In the genomic region with DNA sequence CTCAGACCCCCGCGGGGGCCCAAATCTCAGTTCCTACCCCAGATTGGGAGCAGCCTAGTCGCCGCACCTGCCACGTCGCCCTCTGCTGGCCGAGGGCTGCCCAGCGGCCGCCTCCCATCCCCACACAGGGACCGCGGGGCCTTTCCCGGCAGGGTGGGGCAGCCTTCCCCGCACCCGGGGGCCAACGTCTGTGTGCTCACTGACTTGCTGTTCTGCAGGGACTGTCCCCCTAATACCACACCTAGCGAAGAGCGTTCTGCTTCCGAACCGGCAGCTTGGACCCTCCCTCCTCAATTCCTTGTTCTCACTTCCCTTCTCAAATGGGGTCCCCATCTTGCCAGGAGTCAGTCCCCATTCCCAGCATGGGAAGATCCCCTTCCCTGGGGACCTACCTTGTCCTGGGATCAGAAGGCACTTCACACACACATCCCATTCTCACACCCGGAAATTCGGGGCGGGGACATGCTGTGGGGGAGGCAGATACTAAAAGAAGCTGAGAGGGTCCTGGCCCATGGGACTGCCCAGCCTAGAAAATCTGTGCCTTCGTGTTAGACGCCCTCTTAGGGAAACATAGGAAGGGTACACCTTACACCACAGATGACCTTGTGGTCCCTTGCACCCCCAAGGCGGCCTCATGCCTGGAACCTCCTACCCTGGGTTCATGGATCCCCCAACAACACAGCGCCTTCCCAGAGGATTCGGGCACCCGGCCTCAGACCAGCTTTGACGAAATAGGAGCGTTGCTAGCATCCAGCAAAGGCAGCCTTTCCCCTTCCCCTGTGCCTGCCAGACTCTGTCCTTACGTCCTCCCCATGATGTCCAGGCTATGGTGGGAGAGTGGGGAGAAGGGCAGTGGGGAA, we compare ENCODE assay signal across 8 cellular contexts. TPM values are rescaled to one million over a fixed set of nuclear protein-coding genes. Genes with fewer than 3 reads are reported as not detected.
A peak's percentile ranks its signal among the peaks of the same experiment; 100 is the strongest.
DNase-seq lines count a peak whose midpoint lies in the region; ATAC-seq and TF ChIP-seq lines count a peak whose summit lies in the region.

No MANE protein-coding gene starts in this region.

- H2AFZ ChIP-seq in HCT116 (ENCODE audit: low read depth, low read length, poor library complexity, severe bottlenecking) = peak overlapping the region; percentile 63

- no peak for TF ChIP-seq RAD21 in HCT116 (IDR thresholded peaks at IDR 0.05; ENCODE audit: low read depth)
- TF ChIP-seq RAD21 in liver (IDR thresholded peaks at IDR 0.05) = peak; percentile 41 to 66

- no peak overlapping the region for H3K4me3 ChIP-seq in HCT116 (replicated peaks in 1 of 2; ENCODE audit: low read depth in 1 of 2, low read length in 2 of 2)
- H3K4me3 ChIP-seq in WERI-Rb-1 (ENCODE audit: low read depth, low read length) = no peak overlapping the region
- H3K4me3 ChIP-seq in liver (ENCODE audit: low read depth in 1 of 3, low read length in 3 of 3) = no peak overlapping the region

- H3K4me1 ChIP-seq in HCT116 (ENCODE audit: control insufficient read depth in 1 of 2, insufficient read depth in 2 of 2, low read length in 2 of 2) (peaks cover 0 to 12% of the 10 kb centered on the region in 2 experiments; a peak in 1 of 4 replicates), liver (ENCODE audit: control insufficient read depth in 4 of 4, insufficient read depth in 4 of 4, low read length in 3 of 4) (peaks cover 17 to 34% (median 26%) of the 10 kb centered on the region in 4 donors)

- ATAC-seq in HCT116 (peak; percentile 93), GM21737 (IDR thresholded peaks at IDR 0.05; ENCODE audit: unreplicated experiment) (no peak)

- WGBS in liver = 51% methylated on average over 31 of the region's 31 CpGs

- H3K4me1 Mint-ChIP-seq in MCF 10A (ENCODE audit: insufficient read depth, unreplicated experiment) = peaks cover 5% of the 10 kb centered on the region

- RAD21 ChIA-PET in HCT116 (lab: Charles Lee; ENCODE audit: low non-redundant PET in 1 of 2, low total read pairs in 2 of 2, uncharacterized antibody in 2 of 2, unreplicated experiment in 2 of 2) = interaction anchor here in 1 of 2 experiments (1.6 kb wide), 1 partner anchor 31 kb away, joined by 5 read pairs; no protein-coding TSS in a partner anchor

- TF ChIP-seq CTCF in HCT116 (IDR thresholded peaks at IDR 0.05 in 2 of 3, conservative IDR thresholded peaks at IDR 0.05 in 1 of 3; ENCODE audit: borderline replicate concordance in 1 of 3, insufficient read depth in 1 of 3, low read depth in 2 of 3, low read length in 2 of 3) (peak; percentile 45 to 96 (median 93); a peak in 5 of 6 replicates), WERI-Rb-1 (IDR thresholded peaks at IDR 0.05; ENCODE audit: low read depth, low read length) (peak; percentile 87), MCF 10A (IDR thresholded peaks at IDR 0.05; ENCODE audit: unreplicated experiment) (peak; percentile 81), liver (IDR thresholded peaks at IDR 0.05; ENCODE audit: low read depth, low read length, missing input control) (peak; percentile 56)

- H3K27me3 Mint-ChIP-seq in MCF 10A (ENCODE audit: insufficient read depth, unreplicated experiment) = no peaks in the 10 kb centered on the region

- H3K27ac ChIP-seq in HCT116 (ENCODE audit: low read depth, low read length) (no peak overlapping the region), WERI-Rb-1 (no peak overlapping the region), liver (ENCODE audit: low read depth in 1 of 2, low read length in 2 of 2) (peak overlapping the region; percentile 72 to 81)

- intact Hi-C loops in HCT116 (cut with micrococcal nuclease) = no loop called here
- intact Hi-C loops in MCF 10A (cut with micrococcal nuclease) = loop anchor here (1.0 kb wide), 1 partner anchor 31 kb away; no protein-coding TSS in a partner anchor

- DNase-seq in HCT116 (ENCODE audit: low read depth, low spot score) (no peak), WERI-Rb-1 (peak; percentile 51), MCF 10A (ENCODE audit: unreplicated experiment) (peak; percentile 44), cerebellar cortex (ENCODE audit: low spot score) (no peak), NCI-H2081 treated with DMSO at 0.1 percent for 48 hours (lab: John Stamatoyannopoulos, UW) (no peak)
- peak; percentile 15 to 48 (median 19) for DNase-seq in stimulated activated CD4-positive, alpha-beta T cell treated with anti-CD3 and anti-CD28 coated beads, TNF-alpha, amount 100 ng/mL, for 48 hours (ENCODE audit: low read depth in 3 of 3)

- no peaks in the 10 kb centered on the region for H4K20me1 ChIP-seq in HCT116 (ENCODE audit: insufficient read depth)

- TF ChIP-seq POLR2A in HCT116 (IDR thresholded peaks at IDR 0.05; ENCODE audit: borderline replicate concordance, extremely low read depth, insufficient read depth, insufficient read length) = no peak

- no peak overlapping the region for H3K27ac Mint-ChIP-seq in MCF 10A (ENCODE audit: low read depth, unreplicated experiment)

- no peak overlapping the region for H3K4me3 Mint-ChIP-seq in MCF 10A (ENCODE audit: unreplicated experiment)

- no peaks in the 10 kb centered on the region for H3K79me2 ChIP-seq in HCT116 (ENCODE audit: insufficient read depth, low read length)

- POLR2A ChIA-PET in HCT116 (lab: Charles Lee) = no interaction called here
- POLR2A ChIA-PET in MCF 10A (lab: Yijun Ruan, JAX) = no interaction called here

- no peak overlapping the region for H3K9ac ChIP-seq in HCT116 (ENCODE audit: low read length)
- no peak overlapping the region for H3K9ac ChIP-seq in liver (ENCODE audit: low read depth in 1 of 2, low read length in 2 of 2)

- no peaks in the 10 kb centered on the region for H3K36me3 Mint-ChIP-seq in MCF 10A (ENCODE audit: insufficient read depth, unreplicated experiment)

- peak overlapping the region; percentile 52 for H3K4me2 ChIP-seq in HCT116 (ENCODE audit: low read length)

- H3K9me2 ChIP-seq in HCT116 (ENCODE audit: insufficient read depth) = no peaks in the 10 kb centered on the region

- BruUV-seq in HCT116 (replicated peaks; lab: Mats Ljungman, UMichigan) (no TSS peak), MCF 10A (replicated peaks; lab: Mats Ljungman, UMichigan) (no TSS peak)

- CTCF ChIA-PET in HCT116 (lab: Charles Lee) = interaction anchor here (1.0 to 2.9 kb wide), 6 partner anchors 9 to 30 kb away, joined by 3 to 9 read pairs (median 4); no protein-coding TSS in a partner anchor
- CTCF ChIA-PET in MCF 10A (lab: Yijun Ruan, JAX) = interaction anchor here (0.6 to 3.3 kb wide), 27 partner anchors 12 to 1815 kb away, joined by 3 to 32 read pairs (median 4); partner anchors contain the start of gene ANKRD33

- H3K27me3 ChIP-seq in HCT116 (ENCODE audit: insufficient read depth, low read length) (no peaks in the 10 kb centered on the region), WERI-Rb-1 (ENCODE audit: insufficient read depth, low read depth, severe bottlenecking) (no peaks in the 10 kb centered on the region), liver (ENCODE audit: control insufficient read depth in 4 of 4, insufficient read depth in 4 of 4, low read length in 3 of 4) (no peaks in the 10 kb centered on the region)

- H3K9me3 ChIP-seq in HCT116 (ENCODE audit: control insufficient read depth in 1 of 2, insufficient read depth in 1 of 2, low read depth in 1 of 2, low read length in 2 of 2) (no peaks in the 10 kb centered on the region), WERI-Rb-1 (ENCODE audit: severe bottlenecking) (no peaks in the 10 kb centered on the region), liver (ENCODE audit: control insufficient read depth in 4 of 4, low read length in 3 of 4) (no peaks in the 10 kb centered on the region)

- H3K9me3 Mint-ChIP-seq in MCF 10A (ENCODE audit: unreplicated experiment) = no peaks in the 10 kb centered on the region

- H3K36me3 ChIP-seq in HCT116 (ENCODE audit: control insufficient read depth in 1 of 2, insufficient read depth in 2 of 2, low read length in 2 of 2) = no peaks in the 10 kb centered on the region
- no peaks in the 10 kb centered on the region for H3K36me3 ChIP-seq in WERI-Rb-1
- H3K36me3 ChIP-seq in liver (ENCODE audit: control insufficient read depth in 4 of 4, insufficient read depth in 3 of 4, low read depth in 1 of 4, low read length in 3 of 4) = no peaks in the 10 kb centered on the region

TF ChIP-seq in HCT116, 20 proteins besides CTCF, POLR2A, EP300 and RAD21:
- TF ChIP-seq YY1 (IDR thresholded peaks at IDR 0.05; ENCODE audit: extremely low read depth, insufficient replicate concordance, low read depth, low read length) = peak; percentile 20
- no peak for TF ChIP-seq JUND (IDR thresholded peaks at IDR 0.05)
TF ChIP-seq in HCT116: peak in this region for 1.

TF ChIP-seq in liver, 16 proteins besides CTCF, POLR2A, EP300 and RAD21 (continues in another document):
- TF ChIP-seq, protein P1, sequence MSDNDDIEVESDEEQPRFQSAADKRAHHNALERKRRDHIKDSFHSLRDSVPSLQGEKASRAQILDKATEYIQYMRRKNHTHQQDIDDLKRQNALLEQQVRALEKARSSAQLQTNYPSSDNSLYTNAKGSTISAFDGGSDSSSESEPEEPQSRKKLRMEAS (IDR thresholded peaks at IDR 0.05) = no peak
- TF ChIP-seq ZBTB33 (IDR thresholded peaks at IDR 0.05) = no peak
- no peak for TF ChIP-seq HNF4G (IDR thresholded peaks at IDR 0.05)
- TF ChIP-seq SP1 (IDR thresholded peaks at IDR 0.05) = no peak
- no peak for TF ChIP-seq FOXA1 (IDR thresholded peaks at IDR 0.05)
- TF ChIP-seq EGR1 (IDR thresholded peaks at IDR 0.05; ENCODE audit: low read depth in 2 of 2) = no peak
- TF ChIP-seq FOXA2 (IDR thresholded peaks at IDR 0.05) = no peak

RNA-seq across cellular contexts. Expression of gene ACVRL1, which starts 16.4 kb away (rescaled TPM):
- total RNA-seq in HCT116 (2021; ENCODE audit: unreplicated experiment) (2.5 TPM), MCF 10A (2022) (not detected in 2 replicates), liver (1 to 10 TPM; 7.5 to 7.9 TPM)
- polyA plus RNA-seq in HCT116 (2012) = 1.6 and 1.8 TPM in 2 replicates
- polyA plus RNA-seq in liver = 1 to 10 TPM; 3.1 to 4.7 TPM

RNA-seq across cellular contexts. Expression of gene ACVR1B, which starts 27.8 kb away (rescaled TPM):
- total RNA-seq in HCT116 (2021; ENCODE audit: unreplicated experiment) (22.7 TPM), MCF 10A (2022) (14.7 and 16.1 TPM in 2 replicates), liver (10 to 100 TPM in 1 of 2 donors, 1 to 10 TPM in 1; 7.4 to 21.9 TPM)
- polyA plus RNA-seq in HCT116 (2012) = 16.8 and 17.6 TPM in 2 replicates
- polyA plus RNA-seq in liver = 10 to 100 TPM in 1 of 2 donors, 1 to 10 TPM in 1; 4.0 to 16.5 TPM

RNA-seq across cellular contexts. Expression of gene ANKRD33, which starts 35.8 kb away (rescaled TPM):
- total RNA-seq in HCT116 (2021; ENCODE audit: unreplicated experiment) (not detected), MCF 10A (2022) (not detected in 2 replicates), liver (not detected)
- 0.04 and 0.05 TPM in 2 replicates for polyA plus RNA-seq in HCT116 (2012)
- polyA plus RNA-seq in liver = not detected

Comparison
In these comparisons a context has a peak if more than half of its experiments do, and no peak if none do; other contexts are left out.
1. DNase-seq: peak in WERI-Rb-1 (single experiment), MCF 10A (single experiment) and stimulated activated CD4-positive, alpha-beta T cell treated with anti-CD3 and anti-CD28 coated beads, TNF-alpha, amount 100 ng/mL, for 48 hours (3 of 3); none in HCT116 (single experiment), cerebellar cortex (single experiment) and NCI-H2081 treated with DMSO at 0.1 percent for 48 hours (single experiment).
2. H3K27ac ChIP-seq: peak in liver (2 of 2); none in HCT116 (single experiment) and WERI-Rb-1 (single experiment).
3. Peak in every context shown above with its lines, with median percentiles within 50 percentile points of each other: CTCF ChIP-seq.